Comparison of ENCODE assay signal across 8 cellular contexts in genomic region chr15:90201150-90201943, GRCh38. TPM values are rescaled to one million over a fixed set of nuclear protein-coding genes. Genes with fewer than 3 reads are reported as not detected.
DNase-seq lines count a peak whose midpoint lies in the region; ATAC-seq and TF ChIP-seq lines count a peak whose summit lies in the region.

A gene with protein sequence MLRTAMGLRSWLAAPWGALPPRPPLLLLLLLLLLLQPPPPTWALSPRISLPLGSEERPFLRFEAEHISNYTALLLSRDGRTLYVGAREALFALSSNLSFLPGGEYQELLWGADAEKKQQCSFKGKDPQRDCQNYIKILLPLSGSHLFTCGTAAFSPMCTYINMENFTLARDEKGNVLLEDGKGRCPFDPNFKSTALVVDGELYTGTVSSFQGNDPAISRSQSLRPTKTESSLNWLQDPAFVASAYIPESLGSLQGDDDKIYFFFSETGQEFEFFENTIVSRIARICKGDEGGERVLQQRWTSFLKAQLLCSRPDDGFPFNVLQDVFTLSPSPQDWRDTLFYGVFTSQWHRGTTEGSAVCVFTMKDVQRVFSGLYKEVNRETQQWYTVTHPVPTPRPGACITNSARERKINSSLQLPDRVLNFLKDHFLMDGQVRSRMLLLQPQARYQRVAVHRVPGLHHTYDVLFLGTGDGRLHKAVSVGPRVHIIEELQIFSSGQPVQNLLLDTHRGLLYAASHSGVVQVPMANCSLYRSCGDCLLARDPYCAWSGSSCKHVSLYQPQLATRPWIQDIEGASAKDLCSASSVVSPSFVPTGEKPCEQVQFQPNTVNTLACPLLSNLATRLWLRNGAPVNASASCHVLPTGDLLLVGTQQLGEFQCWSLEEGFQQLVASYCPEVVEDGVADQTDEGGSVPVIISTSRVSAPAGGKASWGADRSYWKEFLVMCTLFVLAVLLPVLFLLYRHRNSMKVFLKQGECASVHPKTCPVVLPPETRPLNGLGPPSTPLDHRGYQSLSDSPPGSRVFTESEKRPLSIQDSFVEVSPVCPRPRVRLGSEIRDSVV (plus strand): TSS chr15:90201330. CDS start chr15:90201579, 249 bp downstream.

- H3K36me3 ChIP-seq in SK-N-SH (replicated peaks in 1 of 2; ENCODE audit: control insufficient read depth in 1 of 2, insufficient read depth in 2 of 2, low read length in 1 of 2) (peaks cover 0 to 4% of the 10 kb centered on the region in 2 experiments), ovary (no peaks in the 10 kb centered on the region), tibial nerve (peaks cover 0 to 8% (median 0%) of the 10 kb centered on the region in 3 donors)

- peak within 1 kb of the TSS; percentile 79 for H3K9ac ChIP-seq in SK-N-SH

- POLR2A ChIA-PET in SK-N-SH (lab: Yijun Ruan, JAX): interaction anchor here (0.6 to 4.2 kb wide), 11 partner anchors 9 to 64 kb away, joined by 3 to 35 read pairs (median 3); no protein-coding TSS in a partner anchor

- peaks cover 38% of the 10 kb centered on the region for H3K79me2 ChIP-seq in SK-N-SH (ENCODE audit: insufficient read depth)

- under 1% methylated on average over 23 of the region's 86 CpGs for WGBS in SK-N-SH (ENCODE audit: low lambda C conversion rate)
- WGBS in ovary, 3 donors: 0 to 1% (median 0%) methylated on average over 36 to 86 of the region's 86 CpGs
- WGBS in tibial nerve, 2 donors: 1% methylated on average over 24 to 41 of the region's 86 CpGs

- no peak for TF ChIP-seq CTCF in SK-N-SH (IDR thresholded peaks at IDR 0.05)
- TF ChIP-seq CTCF in ovary (IDR thresholded peaks at IDR 0.05): no peak
- TF ChIP-seq CTCF in tibial nerve (IDR thresholded peaks at IDR 0.05): no peak

- H3K27ac ChIP-seq in SK-N-SH (ENCODE audit: low read depth in 2 of 2, low read length in 1 of 2) (peak within 1 kb of the TSS in 1 of 2 experiments; percentile 80; a peak in 2 of 4 replicates), ovary (peak within 1 kb of the TSS in 1 of 2 donors; percentile 66), tibial nerve (peak within 1 kb of the TSS; percentile 51 to 88 (median 86))

- no peaks in the 10 kb centered on the region for H3K27me3 Mint-ChIP-seq in activated naive CD4-positive, alpha-beta T cell treated with anti-CD3 and anti-CD28 coated beads, Interleukin-2, amount 50 U/mL, for 24 hours

- TF ChIP-seq RAD21 in SK-N-SH (IDR thresholded peaks at IDR 0.05; ENCODE audit: low read length): no peak

- ATAC-seq in GM21423 (IDR thresholded peaks at IDR 0.05; ENCODE audit: unreplicated experiment): peak; percentile 84

- 0 out of 2 replicates have a peak, but pooled peaks cover 4% of the 10 kb centered on the region for H4K20me1 ChIP-seq in SK-N-SH (ENCODE audit: insufficient read depth)

- peak within 1 kb of the TSS; percentile 86 to 96 for H3K4me3 ChIP-seq in SK-N-SH (ENCODE audit: low read depth in 2 of 2, low read length in 1 of 2)
- peak within 1 kb of the TSS; percentile 94 for H3K4me3 ChIP-seq in ovary
- H3K4me3 ChIP-seq in tibial nerve: peak within 1 kb of the TSS; percentile 63 to 92 (median 82)

- peak within 1 kb of the TSS; percentile 89 for H2AFZ ChIP-seq in SK-N-SH (ENCODE audit: low read depth)

- no peaks in the 10 kb centered on the region for H3K9me2 ChIP-seq in SK-N-SH

- intact Hi-C loops in head of caudate nucleus (cut with DNase I) (no loop called here), ovary (cut with DNase I) (no loop called here)

- DNase-seq in DMS79 treated with DMSO at 0.1 percent for 48 hours (lab: John Stamatoyannopoulos, UW) (peak; percentile 10), HuH-7 (ENCODE audit: low spot score) (peak; percentile 94), SK-N-SH (peak; percentile 95), head of caudate nucleus (peak in 41 of 42 donors; percentile 37 to 84 (median 71)), ovary (peak; percentile 69 to 80 (median 78)), tibial nerve (ENCODE audit: low spot score in 2 of 2) (peak; percentile 41 to 45)

- H3K27ac Mint-ChIP-seq in activated naive CD4-positive, alpha-beta T cell treated with anti-CD3 and anti-CD28 coated beads, Interleukin-2, amount 50 U/mL, for 24 hours: peak within 1 kb of the TSS; percentile 84

- TF ChIP-seq EP300 in SK-N-SH (IDR thresholded peaks at IDR 0.05; ENCODE audit: borderline replicate concordance in 1 of 2, low read depth in 1 of 2, low read length in 1 of 2) (no peak; a peak in 1 of 4 replicates), ovary (IDR thresholded peaks at IDR 0.05) (no peak), tibial nerve (IDR thresholded peaks at IDR 0.05) (no peak)

- peak within 1 kb of the TSS; percentile 88 for H3K4me3 Mint-ChIP-seq in activated naive CD4-positive, alpha-beta T cell treated with anti-CD3 and anti-CD28 coated beads, Interleukin-2, amount 50 U/mL, for 24 hours

- TF ChIP-seq POLR2A in ovary (IDR thresholded peaks at IDR 0.05) (no peak), tibial nerve (IDR thresholded peaks at IDR 0.05) (peak in 1 of 2 donors; percentile 44)

- H3K9me3 Mint-ChIP-seq in activated naive CD4-positive, alpha-beta T cell treated with anti-CD3 and anti-CD28 coated beads, Interleukin-2, amount 50 U/mL, for 24 hours: no peaks in the 10 kb centered on the region

- no peaks in the 10 kb centered on the region for H3K9me3 ChIP-seq in SK-N-SH
- no peaks in the 10 kb centered on the region for H3K9me3 ChIP-seq in ovary
- H3K9me3 ChIP-seq in tibial nerve: no peaks in the 10 kb centered on the region

- H3K4me1 Mint-ChIP-seq in activated naive CD4-positive, alpha-beta T cell treated with anti-CD3 and anti-CD28 coated beads, Interleukin-2, amount 50 U/mL, for 24 hours: peaks cover 21% of the 10 kb centered on the region

- peak within 1 kb of the TSS; percentile 100 for H3K4me2 ChIP-seq in SK-N-SH

- H3K36me3 Mint-ChIP-seq in activated naive CD4-positive, alpha-beta T cell treated with anti-CD3 and anti-CD28 coated beads, Interleukin-2, amount 50 U/mL, for 24 hours: no peaks in the 10 kb centered on the region

- no peaks in the 10 kb centered on the region for H3K27me3 ChIP-seq in SK-N-SH (ENCODE audit: insufficient read depth)
- no peaks in the 10 kb centered on the region for H3K27me3 ChIP-seq in ovary
- H3K27me3 ChIP-seq in tibial nerve: no peaks in the 10 kb centered on the region

- peaks cover 5% of the 10 kb centered on the region for H3F3A ChIP-seq in SK-N-SH (replicated peaks; ENCODE audit: insufficient read depth)

- peaks cover 3 to 44% of the 10 kb centered on the region in 2 experiments; a peak in 2 of 4 replicates for H3K4me1 ChIP-seq in SK-N-SH (ENCODE audit: control insufficient read depth in 1 of 2, insufficient read depth in 2 of 2, low read depth in 1 of 2, low read length in 1 of 2)
- H3K4me1 ChIP-seq in ovary (ENCODE audit: insufficient read depth): peaks cover 12% of the 10 kb centered on the region
- peaks cover 0 to 74% (median 44%) of the 10 kb centered on the region in 4 donors for H3K4me1 ChIP-seq in tibial nerve

- CTCF ChIA-PET in SK-N-SH (lab: Yijun Ruan, JAX): interaction anchor here (0.8 to 9.0 kb wide), 9 partner anchors 10 to 58 kb away, joined by 3 to 74 read pairs (median 5); no protein-coding TSS in a partner anchor

TF ChIP-seq in SK-N-SH, 30 proteins besides CTCF, POLR2A, EP300 and RAD21:
- no peak for TF ChIP-seq GATA2 (CRISPR knock-in tag; IDR thresholded peaks at IDR 0.05)
- TF ChIP-seq GABPA (IDR thresholded peaks at IDR 0.05; ENCODE audit: low read depth): 0 out of 2 replicates have a peak, but pooled peaks have one; percentile 43
- TF ChIP-seq CHD2 (IDR thresholded peaks at IDR 0.05; ENCODE audit: low read length, partially characterized antibody): peak; percentile 7
- TF ChIP-seq, protein P1, sequence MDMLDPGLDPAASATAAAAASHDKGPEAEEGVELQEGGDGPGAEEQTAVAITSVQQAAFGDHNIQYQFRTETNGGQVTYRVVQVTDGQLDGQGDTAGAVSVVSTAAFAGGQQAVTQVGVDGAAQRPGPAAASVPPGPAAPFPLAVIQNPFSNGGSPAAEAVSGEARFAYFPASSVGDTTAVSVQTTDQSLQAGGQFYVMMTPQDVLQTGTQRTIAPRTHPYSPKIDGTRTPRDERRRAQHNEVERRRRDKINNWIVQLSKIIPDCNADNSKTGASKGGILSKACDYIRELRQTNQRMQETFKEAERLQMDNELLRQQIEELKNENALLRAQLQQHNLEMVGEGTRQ (IDR thresholded peaks at IDR 0.05; ENCODE audit: borderline replicate concordance, low read depth, low read length): no peak
- 0 out of 2 replicates have a peak, but pooled peaks have one; percentile 54 for TF ChIP-seq SIN3A (IDR thresholded peaks at IDR 0.05; ENCODE audit: borderline replicate concordance, low read depth, low read length)
- TF ChIP-seq ELF1 (IDR thresholded peaks at IDR 0.05): peak; percentile 61; the same call in 1 of the 2 replicates
- TF ChIP-seq, protein P2, sequence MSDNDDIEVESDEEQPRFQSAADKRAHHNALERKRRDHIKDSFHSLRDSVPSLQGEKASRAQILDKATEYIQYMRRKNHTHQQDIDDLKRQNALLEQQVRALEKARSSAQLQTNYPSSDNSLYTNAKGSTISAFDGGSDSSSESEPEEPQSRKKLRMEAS (IDR thresholded peaks at IDR 0.05; ENCODE audit: low read depth): no peak
- no peak for TF ChIP-seq ZBTB33 (IDR thresholded peaks at IDR 0.05; ENCODE audit: borderline replicate concordance, low read depth)
- TF ChIP-seq FOSL2 (IDR thresholded peaks at IDR 0.05; ENCODE audit: borderline replicate concordance, low read depth): no peak

RNA-seq across cellular contexts. Expression of the gene that starts here (rescaled TPM):
- polyA plus RNA-seq in SK-N-SH (2012; rRNA removed) (15.2 and 38.9 TPM in 2 replicates), ovary (10 to 100 TPM; 12.4 to 24.4 TPM)
- polyA plus RNA-seq in SK-N-SH (2012; cell fraction: cytosol; rRNA removed): 16.4 and 18.3 TPM in 2 replicates
- polyA plus RNA-seq in SK-N-SH (2012; cell fraction: nucleus; rRNA removed): 48.9 and 49.5 TPM in 2 replicates
- total RNA-seq in ovary (10 to 100 TPM; 25.3 to 83.8 (median 51.0) TPM), tibial nerve (100 to 1,000 TPM in 1 of 4 donors, 10 to 100 TPM in 3; 43.1 to 104 (median 59.0) TPM)

Comparison
In these comparisons a context has a peak if more than half of its experiments do, and no peak if none do; other contexts are left out.
1. DNase-seq: peak in every context shown above with its lines; median percentile 95 in SK-N-SH; 94 in HuH-7; 78 in ovary; 71 in head of caudate nucleus; 43 in tibial nerve; 10 in DMS79 treated with DMSO at 0.1 percent for 48 hours.